21 cellular contexts compared by ENCODE assay signal in the genomic region with DNA sequence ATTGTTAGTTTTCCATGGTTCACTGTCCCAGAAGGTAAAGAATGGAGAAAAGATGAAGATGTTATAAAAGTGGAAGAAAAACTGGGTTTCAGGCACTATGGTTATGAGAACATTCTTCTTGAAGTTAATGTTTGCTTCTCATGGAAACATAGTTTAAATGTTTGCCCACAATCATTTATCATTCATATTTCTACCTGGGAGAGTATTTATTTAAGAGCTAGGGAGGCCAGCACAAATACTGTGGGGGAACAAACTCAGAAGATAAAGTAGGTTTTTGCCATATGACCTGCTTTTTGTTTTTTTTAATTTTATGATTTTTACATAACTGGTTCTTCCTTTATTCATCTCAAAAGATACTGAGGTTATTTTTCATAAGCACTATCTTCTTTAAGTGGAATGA.
DNase-seq lines count a peak whose midpoint lies in the region; ATAC-seq, FAIRE-seq and TF ChIP-seq lines count a peak whose summit lies in the region.
"Had no signal": no experiment of that assay in that cellular context is flagged by ENCODE, and none has a peak within 500 bp of the region (broad histone marks: within the 10 kb centered on the region; RNA-seq: fewer than 3 reads in every experiment).

No MANE protein-coding gene starts in this region.

- H3K36me3 Mint-ChIP-seq in endodermal cell (ENCODE audit: low read depth) = no peaks in the 10 kb centered on the region
- H3K36me3 Mint-ChIP-seq: CD4-positive, alpha-beta memory T cell had no signal

- H3K27me3 ChIP-seq in body of pancreas = no peaks in the 10 kb centered on the region
- no peaks in the 10 kb centered on the region for H3K27me3 ChIP-seq in pancreas
- no peaks in the 10 kb centered on the region for H3K27me3 ChIP-seq in endodermal cell (ENCODE audit: control insufficient read depth, insufficient read depth, low read length, poor library complexity, severe bottlenecking)

- FAIRE-seq in A549 (lab: Jason Lieb, UNC) (no peak), pancreas (lab: Jason Lieb, UNC) (peak; percentile 9)
- FAIRE-seq: A204.1, G401.6, GM12892, H54 had no signal

- TF ChIP-seq RAD21 in A549 (conservative IDR thresholded peaks at IDR 0.05 in 1 of 2, IDR thresholded peaks at IDR 0.05 in 1 of 2) = no peak

- DNase-seq in A549 (ENCODE audit: low read depth in 1 of 2, low spot score in 1 of 2) (no peak), amniotic epithelial cell (ENCODE audit: low read depth) (peak; percentile 4), body of pancreas (peak in 1 of 4 donors; percentile 34), pancreas (no peak), NCI-H69 (lab: John Stamatoyannopoulos, UW) (no peak), endodermal cell (no peak), SW480 (ENCODE audit: low spot score) (no peak)
- DNase-seq: ACHN; C1 segment of cervical spinal cord; Caco-2; CD4-positive, alpha-beta memory T cell; DMS153; DND-41; GOT3; HFFc6 had no signal

- TF ChIP-seq CTCF in A549 (IDR thresholded peaks at IDR 0.05) (no peak), body of pancreas (IDR thresholded peaks at IDR 0.05) (no peak), pancreas (IDR thresholded peaks at IDR 0.05) (no peak), endodermal cell (conservative IDR thresholded peaks at IDR 0.05) (no peak)

- TF ChIP-seq EP300 in A549 (IDR thresholded peaks at IDR 0.05) = no peak

- H3K4me3 ChIP-seq in A549 = no peak overlapping the region
- no peak overlapping the region for H3K4me3 ChIP-seq in body of pancreas
- H3K4me3 ChIP-seq in pancreas = no peak overlapping the region
- no peak overlapping the region for H3K4me3 ChIP-seq in endodermal cell (ENCODE audit: low read length)
- H3K4me3 ChIP-seq: HAP-1 had no signal

- no peak for ATAC-seq in A549
- ATAC-seq in body of pancreas = peak; percentile 83
- ATAC-seq in pancreas = peak; percentile 66 to 85 (median 82)

- no peak overlapping the region for H3K4me3 Mint-ChIP-seq in endodermal cell
- H3K4me3 Mint-ChIP-seq: CD4-positive, alpha-beta memory T cell; HFFc6 had no signal

- POLR2A ChIA-PET in A549 (lab: Yijun Ruan, JAX) = interaction anchor here (0.6 kb wide), 1 partner anchor 285 kb away, joined by 3 read pairs; no protein-coding TSS in a partner anchor

- TF ChIP-seq POLR2A in A549 (IDR thresholded peaks at IDR 0.05; ENCODE audit: low read length) (no peak), body of pancreas (IDR thresholded peaks at IDR 0.05) (no peak)

- H3K27ac ChIP-seq in A549 (no peak overlapping the region), body of pancreas (peak overlapping the region; percentile 4 to 81 (median 63)), pancreas (peak overlapping the region; percentile 47 to 71 (median 58)), endodermal cell (ENCODE audit: low read depth, low read length) (no peak overlapping the region)
- H3K27ac ChIP-seq: 22Rv1 had no signal

- intact Hi-C loops in body of pancreas (cut with DNase I) = no loop called here
- intact Hi-C loops in pancreas (cut with DNase I) = no loop called here

- H3K9me3 Mint-ChIP-seq in endodermal cell = no peaks in the 10 kb centered on the region
- H3K9me3 Mint-ChIP-seq: HFFc6 had no signal

- peaks cover 17% of the 10 kb centered on the region for H3K4me1 Mint-ChIP-seq in endodermal cell
- H3K4me1 Mint-ChIP-seq: CD4-positive, alpha-beta memory T cell had no signal

- no peak overlapping the region for H3K9ac ChIP-seq in endodermal cell (ENCODE audit: extremely low read depth, low read length, poor library complexity, severe bottlenecking)

- H3K27me3 Mint-ChIP-seq in endodermal cell (ENCODE audit: insufficient read depth) = no peaks in the 10 kb centered on the region

- H3K9me3 ChIP-seq in A549 (no peaks in the 10 kb centered on the region), body of pancreas (no peaks in the 10 kb centered on the region), pancreas (no peaks in the 10 kb centered on the region), endodermal cell (ENCODE audit: control insufficient read depth, low read length) (no peaks in the 10 kb centered on the region)
- H3K9me3 ChIP-seq: Caco-2, HAP-1 had no signal

- H3K4me2 ChIP-seq in A549 = peak overlapping the region; percentile 4; the same call in 1 of the 3 replicates

- no peak overlapping the region for H3K27ac Mint-ChIP-seq in endodermal cell
- H3K27ac Mint-ChIP-seq: CD4-positive, alpha-beta memory T cell; HFFc6 had no signal

- H3K36me3 ChIP-seq in body of pancreas (replicated peaks in 1 of 2; ENCODE audit: insufficient read depth in 1 of 2, low read depth in 2 of 2) (no peaks in the 10 kb centered on the region), pancreas (no peaks in the 10 kb centered on the region), endodermal cell (ENCODE audit: control insufficient read depth, insufficient read depth, low read length) (no peaks in the 10 kb centered on the region)
- H3K36me3 ChIP-seq: HAP-1 had no signal

- H3K4me1 ChIP-seq in A549 (no peaks in the 10 kb centered on the region), body of pancreas (peaks cover 37% of the 10 kb centered on the region), pancreas (peaks cover 19 to 25% (median 20%) of the 10 kb centered on the region in 3 donors), endodermal cell (ENCODE audit: control insufficient read depth, insufficient read depth, low read length) (peaks cover 3% of the 10 kb centered on the region)
- H3K4me1 ChIP-seq: HAP-1 had no signal

- CTCF ChIA-PET in A549 (lab: Yijun Ruan, JAX) = no interaction called here

TF ChIP-seq in A549, 52 proteins besides CTCF, POLR2A, EP300 and RAD21:
- TF ChIP-seq RFX5 (IDR thresholded peaks at IDR 0.05) (no peak), HOXA7 (CRISPR knock-in tag; IDR thresholded peaks at IDR 0.05) (no peak), ZC3H11A (IDR thresholded peaks at IDR 0.05) (no peak), FOSL2 (IDR thresholded peaks at IDR 0.05) (no peak), FOSL2 (CRISPR knock-in tag; IDR thresholded peaks at IDR 0.05) (no peak), NR3C1 (IDR thresholded peaks at IDR 0.05) (no peak), TFCP2L1 (CRISPR knock-in tag; IDR thresholded peaks at IDR 0.05) (no peak), HEYL (CRISPR knock-in tag; IDR thresholded peaks at IDR 0.05) (no peak), CBX2 (IDR thresholded peaks at IDR 0.05; ENCODE audit: borderline replicate concordance, low read depth) (no peak), ZNF302 (CRISPR knock-in tag; IDR thresholded peaks at IDR 0.05) (no peak), ZFP36 (IDR thresholded peaks at IDR 0.05; ENCODE audit: borderline replicate concordance, partially characterized antibody) (no peak), MAFK (IDR thresholded peaks at IDR 0.05; ENCODE audit: partially characterized antibody) (no peak), CHD2 (IDR thresholded peaks at IDR 0.05; ENCODE audit: low read length, partially characterized antibody) (no peak), CHD4 (IDR thresholded peaks at IDR 0.05; ENCODE audit: borderline replicate concordance) (no peak), MYC (IDR thresholded peaks at IDR 0.05; ENCODE audit: borderline replicate concordance, low read length) (no peak)
- TF ChIP-seq, protein P1, sequence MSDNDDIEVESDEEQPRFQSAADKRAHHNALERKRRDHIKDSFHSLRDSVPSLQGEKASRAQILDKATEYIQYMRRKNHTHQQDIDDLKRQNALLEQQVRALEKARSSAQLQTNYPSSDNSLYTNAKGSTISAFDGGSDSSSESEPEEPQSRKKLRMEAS (IDR thresholded peaks at IDR 0.05) = no peak

Comparison
In these comparisons a context has a peak if more than half of its experiments do, and no peak if none do; other contexts are left out.
1. ATAC-seq: peak in body of pancreas (single experiment) and pancreas (4 of 4); none in A549 (0 of 2).
2. H3K27ac ChIP-seq: peak in body of pancreas (4 of 4) and pancreas (4 of 4); none in A549 (0 of 2) and endodermal cell (single experiment).